8 cellular contexts compared by ENCODE assay signal in genomic region chr17:39730095-39730921, GRCh38. TPM values are rescaled to one million over a fixed set of nuclear protein-coding genes. Genes with fewer than 3 reads are reported as not detected.
DNase-seq lines count a peak whose midpoint lies in the region; ATAC-seq lines count a peak whose summit lies in the region.

Gene MIEN1, minus strand, starts transcription at chr17:39730532. Its CDS starts 37 bp downstream, at chr17:39730495.

- H3K9me3 ChIP-seq in CD4-positive, CD25-positive, alpha-beta regulatory T cell (ENCODE audit: control insufficient read depth in 2 of 2, low read length in 2 of 2): no peaks in the 10 kb centered on the region
- no peaks in the 10 kb centered on the region for H3K9me3 ChIP-seq in ectodermal cell (ENCODE audit: control insufficient read depth, low read length)

- peak; percentile 88 to 95 (median 88) for DNase-seq in CD4-positive, CD25-positive, alpha-beta regulatory T cell
- DNase-seq in NCI-H82 treated with DMSO at 0.1 percent for 48 hours (lab: John Stamatoyannopoulos, UW; ENCODE audit: unreplicated experiment): peak; percentile 50
- peak; percentile 95 for DNase-seq in activated CD8-positive, alpha-beta T cell treated with anti-CD3 and anti-CD28 coated beads, Interleukin-2, amount 10 ng/mL, durations not matched to agents 7 days and 5 days
- DNase-seq in lung microvascular endothelial cell (ENCODE audit: low read depth in 2 of 2): peak; percentile 83 to 90
- DNase-seq in stimulated activated CD4-positive, alpha-beta T cell treated with anti-CD3 and anti-CD28 coated beads, TNF-alpha, amount 100 ng/mL, for 48 hours (ENCODE audit: low read depth in 3 of 3): peak; percentile 85 to 95 (median 91)

- peaks cover 14% of the 10 kb centered on the region for H3K36me3 Mint-ChIP-seq in CD4-positive, CD25-positive, alpha-beta regulatory T cell
- H3K36me3 Mint-ChIP-seq in activated CD8-positive, alpha-beta T cell treated with anti-CD3 and anti-CD28 coated beads, Interleukin-2, amount 10 ng/mL, durations not matched to agents 7 days and 5 days (ENCODE audit: low read depth): peaks cover 16% of the 10 kb centered on the region

- CTCF ChIA-PET in activated CD8-positive, alpha-beta T cell treated with anti-CD3 and anti-CD28 coated beads, Interleukin-2, amount 10 ng/mL, durations not matched to agents 7 days and 5 days (lab: Charles Lee): interaction anchor here (0.5 to 5.6 kb wide), 39 partner anchors 10 to 339 kb away, joined by 3 to 56 read pairs (median 4); partner anchors contain the start of genes PGAP3, PNMT, PSMD3 and STARD3

- H3K27me3 ChIP-seq in CD4-positive, CD25-positive, alpha-beta regulatory T cell (ENCODE audit: control insufficient read depth, insufficient read depth, low read length): no peaks in the 10 kb centered on the region
- no peaks in the 10 kb centered on the region for H3K27me3 ChIP-seq in ectodermal cell (ENCODE audit: control insufficient read depth, insufficient read depth, low read length, poor library complexity, severe bottlenecking)

- peaks cover 13% of the 10 kb centered on the region for H3K36me3 ChIP-seq in CD4-positive, CD25-positive, alpha-beta regulatory T cell (ENCODE audit: control insufficient read depth, insufficient read depth, low read length)
- H3K36me3 ChIP-seq in ectodermal cell (ENCODE audit: control insufficient read depth, insufficient read depth, low read length): peaks cover 18% of the 10 kb centered on the region

- peak within 1 kb of the TSS; percentile 83 for H3K4me3 ChIP-seq in CD4-positive, CD25-positive, alpha-beta regulatory T cell (ENCODE audit: low read depth, low read length)
- H3K4me3 ChIP-seq in ectodermal cell (ENCODE audit: insufficient read depth, low read depth, low read length): peak within 1 kb of the TSS; percentile 74

- POLR2A ChIA-PET in activated CD8-positive, alpha-beta T cell treated with anti-CD3 and anti-CD28 coated beads, Interleukin-2, amount 10 ng/mL, durations not matched to agents 7 days and 5 days (lab: Charles Lee): interaction anchor here (0.6 to 3.0 kb wide), 19 partner anchors 8 to 134 kb away, joined by 3 to 18 read pairs (median 4); partner anchors contain the start of genes ERBB2, IKZF3 and PGAP3

- WGBS in ectodermal cell, 2 experiments: 4% methylated on average over 65 of the region's 65 CpGs

- peak within 1 kb of the TSS; percentile 77 to 95 (median 94) for H3K27ac Mint-ChIP-seq in CD4-positive, CD25-positive, alpha-beta regulatory T cell
- peak within 1 kb of the TSS; percentile 88 for H3K27ac Mint-ChIP-seq in activated CD8-positive, alpha-beta T cell treated with anti-CD3 and anti-CD28 coated beads, Interleukin-2, amount 10 ng/mL, durations not matched to agents 7 days and 5 days

- peak within 1 kb of the TSS; percentile 93 for H3K27ac ChIP-seq in CD4-positive, CD25-positive, alpha-beta regulatory T cell (ENCODE audit: insufficient read depth, low read length, poor library complexity, severe bottlenecking)
- H3K27ac ChIP-seq in ectodermal cell (ENCODE audit: insufficient read depth, low read depth, low read length, poor library complexity, severe bottlenecking): no peak within 1 kb of the TSS

- peaks cover 4% of the 10 kb centered on the region for H3K27me3 Mint-ChIP-seq in CD4-positive, CD25-positive, alpha-beta regulatory T cell
- H3K27me3 Mint-ChIP-seq in activated CD8-positive, alpha-beta T cell treated with anti-CD3 and anti-CD28 coated beads, Interleukin-2, amount 10 ng/mL, durations not matched to agents 7 days and 5 days (ENCODE audit: low read depth): peaks cover 6% of the 10 kb centered on the region

- ATAC-seq in CD4-positive, CD25-positive, alpha-beta regulatory T cell (ENCODE audit: low read depth in 2 of 2): peak; percentile 93 to 96
- ATAC-seq in GM19395 (IDR thresholded peaks at IDR 0.05; ENCODE audit: unreplicated experiment) (peak; percentile 88), HG03558 (IDR thresholded peaks at IDR 0.05; ENCODE audit: extremely low read depth, unreplicated experiment) (peak; percentile 68)
- peak; percentile 92 for ATAC-seq in activated CD8-positive, alpha-beta T cell treated with anti-CD3 and anti-CD28 coated beads, Interleukin-2, amount 10 ng/mL, durations not matched to agents 7 days and 5 days

- peak within 1 kb of the TSS; percentile 91 to 97 (median 92) for H3K4me3 Mint-ChIP-seq in CD4-positive, CD25-positive, alpha-beta regulatory T cell
- peak within 1 kb of the TSS; percentile 91 for H3K4me3 Mint-ChIP-seq in activated CD8-positive, alpha-beta T cell treated with anti-CD3 and anti-CD28 coated beads, Interleukin-2, amount 10 ng/mL, durations not matched to agents 7 days and 5 days

- H3K4me1 Mint-ChIP-seq in CD4-positive, CD25-positive, alpha-beta regulatory T cell: peaks cover 0 to 19% (median 12%) of the 10 kb centered on the region in 4 donors
- peaks cover 17% of the 10 kb centered on the region for H3K4me1 Mint-ChIP-seq in activated CD8-positive, alpha-beta T cell treated with anti-CD3 and anti-CD28 coated beads, Interleukin-2, amount 10 ng/mL, durations not matched to agents 7 days and 5 days (ENCODE audit: low read depth)

- H3K9me3 Mint-ChIP-seq in CD4-positive, CD25-positive, alpha-beta regulatory T cell: peaks cover 0 to 2% (median 0%) of the 10 kb centered on the region in 7 donors
- H3K9me3 Mint-ChIP-seq in activated CD8-positive, alpha-beta T cell treated with anti-CD3 and anti-CD28 coated beads, Interleukin-2, amount 10 ng/mL, durations not matched to agents 7 days and 5 days (ENCODE audit: insufficient read depth): no peaks in the 10 kb centered on the region

- peaks cover 12% of the 10 kb centered on the region for H3K4me1 ChIP-seq in CD4-positive, CD25-positive, alpha-beta regulatory T cell (ENCODE audit: control insufficient read depth, insufficient read depth, low read length, poor library complexity, severe bottlenecking)
- H3K4me1 ChIP-seq in ectodermal cell (ENCODE audit: control insufficient read depth, insufficient read depth, low read length): no peaks in the 10 kb centered on the region

RNA-seq across cellular contexts. Expression of gene MIEN1, which starts in this region (rescaled TPM):
- total RNA-seq in CD4-positive, CD25-positive, alpha-beta regulatory T cell: 44.1 TPM
- polyA plus RNA-seq in CD4-positive, CD25-positive, alpha-beta regulatory T cell: 100 to 1,000 TPM in 3 of 4 donors, 10 to 100 TPM in 1; 93.5 to 158 (median 127) TPM
- total RNA-seq in activated CD8-positive, alpha-beta T cell treated with anti-CD3 and anti-CD28 coated beads, Interleukin-2, amount 10 ng/mL, durations not matched to agents 7 days and 5 days: 10 to 100 TPM; 44.0 to 44.6 TPM
- polyA plus RNA-seq in ectodermal cell (2013, experiment 1 of 4): 45.5 TPM
- 45.0 TPM for polyA plus RNA-seq in ectodermal cell (2013, experiment 2 of 4)
- polyA plus RNA-seq in ectodermal cell (2013, experiment 3 of 4): 45.8 TPM
- 50.9 TPM for polyA plus RNA-seq in ectodermal cell (2013, experiment 4 of 4)
- total RNA-seq in lung microvascular endothelial cell: 17.7 and 18.7 TPM in 2 replicates
